8 cellular contexts compared by ENCODE assay signal in genomic region chr10:97278491-97278989, GRCh38. TPM values are rescaled to one million over a fixed set of nuclear protein-coding genes. Genes with fewer than 3 reads are reported as not detected.
DNase-seq lines count a peak whose midpoint lies in the region; ATAC-seq and TF ChIP-seq lines count a peak whose summit lies in the region.

No MANE protein-coding gene starts in this region.

- H3K27ac ChIP-seq in IMR-90 (ENCODE audit: insufficient read depth, low read length) (no peak overlapping the region), OCI-LY1 (ENCODE audit: low read depth, low read length, poor library complexity, severe bottlenecking) (no peak overlapping the region), coronary artery (peak overlapping the region; percentile 9 to 66)

- H3K36me3 ChIP-seq in IMR-90 (ENCODE audit: control insufficient read depth, insufficient read depth, low read length) (no peaks in the 10 kb centered on the region), OCI-LY1 (ENCODE audit: insufficient read depth, low read length) (no peaks in the 10 kb centered on the region)

- H2BK20ac ChIP-seq in IMR-90 (ENCODE audit: low read depth, low read length) = no peak overlapping the region

- DNase-seq in DMS153 (lab: John Stamatoyannopoulos, UW) = peak; percentile 37
- peak; percentile 93 for DNase-seq in IMR-90
- DNase-seq in coronary artery (ENCODE audit: low spot score) = no peak
- peak in 1 of 2 donors; percentile 36 for DNase-seq in memory B cell (ENCODE audit: low spot score in 2 of 2)
- no peak for DNase-seq in effector CD4-positive, alpha-beta T cell
- DNase-seq in T1000 (lab: John Stamatoyannopoulos, UW) = no peak

- peaks cover 18% of the 10 kb centered on the region for H3K79me2 ChIP-seq in OCI-LY1 (ENCODE audit: insufficient read depth, low read length)

- peaks cover 6% of the 10 kb centered on the region for H3K4me1 Mint-ChIP-seq in memory B cell

- no peak overlapping the region; the same call in 1 of the 2 replicates for H3K9ac ChIP-seq in IMR-90 (ENCODE audit: low read depth, low read length)
- H3K9ac ChIP-seq in OCI-LY1 (ENCODE audit: low read length) = no peak overlapping the region

- H2AK9ac ChIP-seq in IMR-90 (replicated peaks; ENCODE audit: low read depth, low read length, poor library complexity) = no peak overlapping the region

- H2BK15ac ChIP-seq in IMR-90 (ENCODE audit: low read depth, low read length) = no peak overlapping the region

- CTCF ChIA-PET in IMR-90 (lab: Yijun Ruan, JAX) = interaction anchor here (0.6 to 2.2 kb wide), 16 partner anchors 8 to 473 kb away, joined by 3 to 23 read pairs (median 4); partner anchors contain the start of gene FRAT1

- H3K56ac ChIP-seq in IMR-90 (ENCODE audit: extremely low read depth, insufficient read depth, low read length) = no peak overlapping the region

- no peak overlapping the region for H3K4me3 ChIP-seq in IMR-90 (ENCODE audit: insufficient read depth, low read depth, low read length)
- no peak overlapping the region for H3K4me3 ChIP-seq in OCI-LY1 (ENCODE audit: low read depth, low read length, poor library complexity, severe bottlenecking)
- H3K4me3 ChIP-seq in coronary artery = no peak overlapping the region

- no peak overlapping the region for H3K27ac Mint-ChIP-seq in memory B cell

- H3K27me3 ChIP-seq in IMR-90 (ENCODE audit: control insufficient read depth, insufficient read depth, low read length) (no peaks in the 10 kb centered on the region), OCI-LY1 (ENCODE audit: insufficient read depth, low read length) (no peaks in the 10 kb centered on the region)

- no peak overlapping the region for H4K91ac ChIP-seq in IMR-90 (ENCODE audit: insufficient read depth, low read depth, low read length)

- H3K9me2 ChIP-seq in OCI-LY1 (ENCODE audit: low read depth, low read length) = no peaks in the 10 kb centered on the region

- no peak for TF ChIP-seq POLR2A in IMR-90 (IDR thresholded peaks at IDR 0.05; ENCODE audit: low read depth, low read length)

- peak; percentile 60 for TF ChIP-seq RAD21 in IMR-90 (IDR thresholded peaks at IDR 0.05; ENCODE audit: low read length)

- H2AK5ac ChIP-seq in IMR-90 (ENCODE audit: low read depth, low read length) = no peak overlapping the region

- H3K4ac ChIP-seq in IMR-90 (ENCODE audit: low read depth, low read length) = no peak overlapping the region

- H3K79me1 ChIP-seq in IMR-90 (ENCODE audit: low read depth in 1 of 2, low read length in 2 of 2) = peaks cover 18 to 33% of the 10 kb centered on the region in 2 experiments; a peak in 3 of 4 replicates

- no peak overlapping the region for H2BK5ac ChIP-seq in IMR-90 (ENCODE audit: low read depth, low read length, poor library complexity, severe bottlenecking)

- H3K4me3 Mint-ChIP-seq in memory B cell = no peak overlapping the region

- H3K9me3 ChIP-seq in IMR-90 (ENCODE audit: control insufficient read depth, insufficient read depth, low read length) (no peaks in the 10 kb centered on the region), OCI-LY1 (ENCODE audit: low read length) (no peaks in the 10 kb centered on the region)

- H3K36me3 Mint-ChIP-seq in memory B cell = no peaks in the 10 kb centered on the region

- H3K23ac ChIP-seq in IMR-90 (ENCODE audit: low read depth, low read length) = no peak overlapping the region

- BruUV-seq in IMR-90 (replicated peaks; lab: Mats Ljungman, UMichigan) = no TSS peak

- H3K4me2 ChIP-seq in IMR-90 (ENCODE audit: low read depth, low read length) (peak overlapping the region; percentile 51), OCI-LY1 (ENCODE audit: low read length) (no peak overlapping the region)

- no peak overlapping the region for H3K14ac ChIP-seq in IMR-90 (replicated peaks; ENCODE audit: low read depth, low read length)

- H3K9me3 Mint-ChIP-seq in memory B cell = no peaks in the 10 kb centered on the region

- H2AFZ ChIP-seq in IMR-90 (replicated peaks; ENCODE audit: low read length, poor library complexity) (no peak overlapping the region), OCI-LY1 (ENCODE audit: low read length) (no peak overlapping the region)

- intact Hi-C loops in IMR-90 (cut with micrococcal nuclease) = loop anchor here (2.0 kb wide), 2 partner anchors 54 to 76 kb away; no protein-coding TSS in a partner anchor

- peaks cover 4% of the 10 kb centered on the region; the same call in 1 of the 2 replicates for H3K9me1 ChIP-seq in IMR-90 (ENCODE audit: insufficient read depth, low read length)

- H2BK120ac ChIP-seq in IMR-90 (ENCODE audit: low read depth, low read length) = no peak overlapping the region

- H3K4me1 ChIP-seq in IMR-90 (ENCODE audit: control insufficient read depth, insufficient read depth, low read length) (peaks cover 6% of the 10 kb centered on the region; the same call in 1 of the 2 replicates), OCI-LY1 (ENCODE audit: insufficient read depth, low read length, severe bottlenecking) (peaks cover 20% of the 10 kb centered on the region)

- no peak overlapping the region for H3K18ac ChIP-seq in IMR-90 (ENCODE audit: low read depth, low read length)

- dilution Hi-C loops in IMR-90 (cut with HindIII; ENCODE audit: low sequenced_read_pairs, unreplicated experiment) = no loop called here

- POLR2A ChIA-PET in IMR-90 (lab: Charles Lee; ENCODE audit: unreplicated experiment) = no interaction called here

- no peaks in the 10 kb centered on the region for H3F3A ChIP-seq in OCI-LY1 (ENCODE audit: insufficient read depth, low read length)

- in situ Hi-C loops in IMR-90 (cut with MboI; ENCODE audit: low sequenced_read_pairs) = no loop called here

- no peaks in the 10 kb centered on the region for H4K20me1 ChIP-seq in IMR-90 (ENCODE audit: insufficient read depth, low read length)
- no peaks in the 10 kb centered on the region for H4K20me1 ChIP-seq in OCI-LY1 (ENCODE audit: insufficient read depth, low read length)

- no peak overlapping the region for H4K8ac ChIP-seq in IMR-90 (ENCODE audit: low read depth in 2 of 2, low read length in 2 of 2)

- H4K5ac ChIP-seq in IMR-90 (ENCODE audit: low read depth, low read length) = no peak overlapping the region

- H3K27me3 Mint-ChIP-seq in memory B cell = no peaks in the 10 kb centered on the region

- TF ChIP-seq CTCF in IMR-90 (conservative IDR thresholded peaks at IDR 0.05; ENCODE audit: low read depth, low read length) = peak; percentile 61
- TF ChIP-seq CTCF in OCI-LY1 (IDR thresholded peaks at IDR 0.05; ENCODE audit: low read length) = peak; percentile 38
- TF ChIP-seq CTCF in coronary artery (IDR thresholded peaks at IDR 0.05) = peak; percentile 64

- ATAC-seq in IMR-90 (ENCODE audit: low read depth) (peak; percentile 97), memory B cell (ENCODE audit: low read depth) (peak; percentile 80), HG02840 (IDR thresholded peaks at IDR 0.05; ENCODE audit: low FRiP score, unreplicated experiment) (no peak)

TF ChIP-seq in IMR-90, 13 proteins besides CTCF, POLR2A, EP300 and RAD21:
- TF ChIP-seq, protein P1, sequence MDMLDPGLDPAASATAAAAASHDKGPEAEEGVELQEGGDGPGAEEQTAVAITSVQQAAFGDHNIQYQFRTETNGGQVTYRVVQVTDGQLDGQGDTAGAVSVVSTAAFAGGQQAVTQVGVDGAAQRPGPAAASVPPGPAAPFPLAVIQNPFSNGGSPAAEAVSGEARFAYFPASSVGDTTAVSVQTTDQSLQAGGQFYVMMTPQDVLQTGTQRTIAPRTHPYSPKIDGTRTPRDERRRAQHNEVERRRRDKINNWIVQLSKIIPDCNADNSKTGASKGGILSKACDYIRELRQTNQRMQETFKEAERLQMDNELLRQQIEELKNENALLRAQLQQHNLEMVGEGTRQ (IDR thresholded peaks at IDR 0.05; ENCODE audit: low read depth, low read length) = no peak
- TF ChIP-seq CHD1 (IDR thresholded peaks at IDR 0.05; ENCODE audit: low read depth, low read length) = no peak
- peak; percentile 36; the same call in 1 of the 2 replicates for TF ChIP-seq NFE2L2 (IDR thresholded peaks at IDR 0.05; ENCODE audit: low read depth, low read length)
- peak; percentile 55 for TF ChIP-seq SMC3 (IDR thresholded peaks at IDR 0.05; ENCODE audit: low read depth, low read length)

RNA-seq across cellular contexts. Expression of gene ARHGAP19, which starts 13.9 kb away (rescaled TPM):
- total RNA-seq in IMR-90 (2012; rRNA removed) = 7.0 and 12.8 TPM in 2 replicates
- 5.5 and 6.3 TPM in 2 replicates for polyA plus RNA-seq in IMR-90 (2012; rRNA removed)
- polyA plus RNA-seq in IMR-90 (2012; cell fraction: cytosol; rRNA removed) = 1.2 and 2.2 TPM in 2 replicates
- 2.3 and 9.4 TPM in 2 replicates for polyA plus RNA-seq in IMR-90 (2012; cell fraction: nucleus; rRNA removed; ENCODE audit: low replicate concordance)

RNA-seq across cellular contexts. Expression of gene FRAT1, which starts 40.5 kb away (rescaled TPM):
- total RNA-seq in IMR-90 (2012; rRNA removed) = 0.54 and 0.83 TPM in 2 replicates
- 0.89 and 0.92 TPM in 2 replicates for polyA plus RNA-seq in IMR-90 (2012; rRNA removed)
- polyA plus RNA-seq in IMR-90 (2012; cell fraction: cytosol; rRNA removed) = 0.91 and 1.3 TPM in 2 replicates
- polyA plus RNA-seq in IMR-90 (2012; cell fraction: nucleus; rRNA removed; ENCODE audit: low replicate concordance) = 0.55 and 0.64 TPM in 2 replicates

RNA-seq across cellular contexts. Expression of gene FRAT2, which starts 56.0 kb away (rescaled TPM):
- total RNA-seq in IMR-90 (2012; rRNA removed) = 2.5 and 2.8 TPM in 2 replicates
- 1.8 and 2.0 TPM in 2 replicates for polyA plus RNA-seq in IMR-90 (2012; rRNA removed)
- 1.6 TPM in 2 replicates for polyA plus RNA-seq in IMR-90 (2012; cell fraction: cytosol; rRNA removed)
- polyA plus RNA-seq in IMR-90 (2012; cell fraction: nucleus; rRNA removed; ENCODE audit: low replicate concordance) = 1.3 and 1.4 TPM in 2 replicates

Comparison
In these comparisons a context has a peak if more than half of its experiments do, and no peak if none do; other contexts are left out.
1. DNase-seq: peak in DMS153 (single experiment) and IMR-90 (single experiment); none in coronary artery (single experiment), effector CD4-positive, alpha-beta T cell (single experiment) and T1000 (single experiment).
2. H3K27ac ChIP-seq: peak in coronary artery (2 of 2); none in IMR-90 (single experiment) and OCI-LY1 (single experiment).
3. Peak in every context shown above with its lines, with median percentiles within 50 percentile points of each other: CTCF ChIP-seq.